Comparison of ENCODE assay signal across 17 cellular contexts in genomic region chr5:150751096-150751891, GRCh38. TPM values are rescaled to one million over a fixed set of nuclear protein-coding genes. Genes with fewer than 3 reads are reported as not detected.
DNase-seq lines count a peak whose midpoint lies in the region; ATAC-seq and TF ChIP-seq lines count a peak whose summit lies in the region.
"Had no signal": no experiment of that assay in that cellular context is flagged by ENCODE, and none has a peak within 500 bp of the region (broad histone marks: within the 10 kb centered on the region; RNA-seq: fewer than 3 reads in every experiment).

No MANE protein-coding gene starts in this region.

- H3K4me3 Mint-ChIP-seq in naive thymus-derived CD8-positive, alpha-beta T cell: no peak overlapping the region
- H3K4me3 Mint-ChIP-seq: dendritic cell treated with granulocyte-macrophage colony-stimulating factor and Interleukin-4, amounts not matched to agents 40 ng/mL and 50 ng/mL, for 4 days had no signal

- no peak for TF ChIP-seq CTCF in VCaP (conservative IDR thresholded peaks at IDR 0.05)
- no peak for TF ChIP-seq CTCF in lower lobe of right lung (IDR thresholded peaks at IDR 0.05)

- peak overlapping the region in 4 of 10 donors; percentile 37 to 65 (median 56) for H3K27ac Mint-ChIP-seq in naive thymus-derived CD8-positive, alpha-beta T cell
- H3K27ac Mint-ChIP-seq: dendritic cell treated with granulocyte-macrophage colony-stimulating factor and Interleukin-4, amounts not matched to agents 40 ng/mL and 50 ng/mL, for 4 days had no signal

- ATAC-seq in GM18868 (IDR thresholded peaks at IDR 0.05; ENCODE audit: unreplicated experiment) (peak; percentile 58), lower lobe of right lung (peak in 1 of 2 donors; percentile 11)
- ATAC-seq in naive thymus-derived CD8-positive, alpha-beta T cell: no peak

- H3K27me3 Mint-ChIP-seq in naive thymus-derived CD8-positive, alpha-beta T cell: no peaks in the 10 kb centered on the region
- H3K27me3 Mint-ChIP-seq: dendritic cell treated with granulocyte-macrophage colony-stimulating factor and Interleukin-4, amounts not matched to agents 40 ng/mL and 50 ng/mL, for 4 days had no signal

- peaks cover 50% of the 10 kb centered on the region for H3K4me1 ChIP-seq in lower lobe of right lung
- H3K4me1 ChIP-seq: HAP-1 had no signal

- H3K9me3 ChIP-seq in lower lobe of right lung: no peaks in the 10 kb centered on the region
- H3K9me3 ChIP-seq: ascending aorta, esophagus squamous epithelium, HAP-1, neutrophil had no signal

- DNase-seq in NCI-H1436 (lab: John Stamatoyannopoulos, UW) (peak; percentile 26), NCI-H1436 treated with DMSO at 0.1 percent for 48 hours (lab: John Stamatoyannopoulos, UW) (no peak), lower lobe of right lung (no peak), NCI-H2029 (lab: John Stamatoyannopoulos, UW) (no peak), dedifferentiated amniotic fluid mesenchymal stem cell (ENCODE audit: extremely low spot score) (no peak)
- DNase-seq in naive thymus-derived CD8-positive, alpha-beta T cell: no peak
- DNase-seq: activated T-cell treated with anti-CD3 and anti-CD28 coated beads for 4 hours, esophagus squamous epithelium, NCI-H1694 treated with DMSO at 0.1 percent for 48 hours, WERI-Rb-1 had no signal

- H3K27ac ChIP-seq in VCaP (0 out of 2 replicates have a peak overlapping the region, but pooled peaks have one; percentile 94), lower lobe of right lung (peak overlapping the region; percentile 12)
- H3K27ac ChIP-seq: ascending aorta, esophagus squamous epithelium, skin epidermis, WERI-Rb-1 had no signal

- intact Hi-C loops in lower lobe of right lung (cut with DNase I): no loop called here

- H3K4me3 ChIP-seq in lower lobe of right lung: no peak overlapping the region
- H3K4me3 ChIP-seq: ascending aorta, esophagus squamous epithelium, HAP-1, skin epidermis had no signal

- H3K36me3 Mint-ChIP-seq in naive thymus-derived CD8-positive, alpha-beta T cell: peaks cover 4 to 68% (median 36%) of the 10 kb centered on the region in 3 donors

- peaks cover 16 to 62% (median 51%) of the 10 kb centered on the region in 4 donors for H3K4me1 Mint-ChIP-seq in naive thymus-derived CD8-positive, alpha-beta T cell

- POLR2A ChIA-PET in naive thymus-derived CD8-positive, alpha-beta T cell (lab: Charles Lee): interaction anchor here (0.6 to 2.1 kb wide), 2 partner anchors 51 to 194 kb away, joined by 4 to 7 read pairs; partner anchors contain the start of gene RBM22

- H3K9me3 Mint-ChIP-seq in naive thymus-derived CD8-positive, alpha-beta T cell: no peaks in the 10 kb centered on the region
- H3K9me3 Mint-ChIP-seq: dendritic cell treated with granulocyte-macrophage colony-stimulating factor and Interleukin-4, amounts not matched to agents 40 ng/mL and 50 ng/mL, for 4 days had no signal

- peaks cover 67% of the 10 kb centered on the region for H3K36me3 ChIP-seq in lower lobe of right lung

- no peaks in the 10 kb centered on the region for H3K27me3 ChIP-seq in lower lobe of right lung (ENCODE audit: low read depth)
- H3K27me3 ChIP-seq: ascending aorta, esophagus squamous epithelium, neutrophil had no signal

RNA-seq across cellular contexts. Expression of gene DCTN4, which starts 7.5 kb away (rescaled TPM):
- total RNA-seq in lower lobe of right lung: 71.8 TPM
- 10 to 100 TPM; 44.1 to 49.4 TPM for total RNA-seq in naive thymus-derived CD8-positive, alpha-beta T cell
- polyA plus RNA-seq in naive thymus-derived CD8-positive, alpha-beta T cell: 10 to 100 TPM in 1 of 3 donors, 1 to 10 TPM in 2; 8.1 to 11.5 (median 9.5) TPM

RNA-seq across cellular contexts. Expression of gene SMIM3, which starts 27.3 kb away (rescaled TPM):
- total RNA-seq in lower lobe of right lung: 17.1 TPM
- 1 to 10 TPM; 4.1 to 5.5 TPM for total RNA-seq in naive thymus-derived CD8-positive, alpha-beta T cell
- polyA plus RNA-seq in naive thymus-derived CD8-positive, alpha-beta T cell: 10 to 100 TPM in 1 of 3 donors, 1 to 10 TPM in 2; 8.5 to 12.2 (median 8.6) TPM

RNA-seq across cellular contexts. Expression of gene RBM22, which starts 50.4 kb away (rescaled TPM):
- total RNA-seq in lower lobe of right lung: 46.8 TPM
- 100 to 1,000 TPM; 102 to 103 TPM for total RNA-seq in naive thymus-derived CD8-positive, alpha-beta T cell
- polyA plus RNA-seq in naive thymus-derived CD8-positive, alpha-beta T cell: 10 to 100 TPM; 51.4 to 57.0 (median 56.2) TPM
